12 cellular contexts compared by ENCODE assay signal in genomic region chr17:80984749-80985148, GRCh38. TPM values are rescaled to one million over a fixed set of nuclear protein-coding genes. Genes with fewer than 3 reads are reported as not detected.
DNase-seq lines count a peak whose midpoint lies in the region; ATAC-seq and TF ChIP-seq lines count a peak whose summit lies in the region.
"Had no signal": no experiment of that assay in that cellular context is flagged by ENCODE, and none has a peak within 500 bp of the region (broad histone marks: within the 10 kb centered on the region; RNA-seq: fewer than 3 reads in every experiment).

No MANE protein-coding gene starts in this region.

- no peak overlapping the region for H3K27ac ChIP-seq in dorsolateral prefrontal cortex

- H3K9me3 Mint-ChIP-seq in activated naive CD8-positive, alpha-beta T cell treated with anti-CD3 and anti-CD28 coated beads, Interleukin-2, amount 50 U/mL, for 24 hours = no peaks in the 10 kb centered on the region
- H3K9me3 Mint-ChIP-seq: central memory CD8-positive, alpha-beta T cell had no signal

- no peak overlapping the region for H3K27ac Mint-ChIP-seq in activated naive CD8-positive, alpha-beta T cell treated with anti-CD3 and anti-CD28 coated beads, Interleukin-2, amount 50 U/mL, for 24 hours

- TF ChIP-seq CTCF in foreskin fibroblast (IDR thresholded peaks at IDR 0.05; ENCODE audit: low read depth, low read length) (peak; percentile 43), dorsolateral prefrontal cortex (IDR thresholded peaks at IDR 0.05 in 54 of 56, conservative IDR thresholded peaks at IDR 0.05 in 2 of 56; ENCODE audit: low read depth in 1 of 56, partially characterized antibody in 56 of 56) (no peak)

- DNase-seq in GM04503 (ENCODE audit: low read depth) (peak; percentile 95), SW480 (ENCODE audit: low spot score) (peak; percentile 34), foreskin fibroblast (peak; percentile 89 to 92), skeletal muscle cell (ENCODE audit: low read depth) (peak; percentile 70), DMS53 treated with DMSO at 0.1 percent for 48 hours (lab: John Stamatoyannopoulos, UW; ENCODE audit: unreplicated experiment) (no peak), dorsolateral prefrontal cortex (no peak)
- no peak for DNase-seq in stimulated activated naive CD4-positive, alpha-beta T cell treated with Interleukin-2 at 50 U/mL for 16 hours (lab: John Stamatoyannopoulos, UW)
- no peak for DNase-seq in activated naive CD8-positive, alpha-beta T cell treated with anti-CD3 and anti-CD28 coated beads, Interleukin-2, amount 50 U/mL, for 24 hours
- DNase-seq: activated CD4-positive, alpha-beta T cell treated with anti-CD3 and anti-CD28 coated beads for 48 hours; kidney glomerular epithelial cell; NCI-H748 treated with DMSO at 0.1 percent for 48 hours had no signal

- ATAC-seq in activated naive CD8-positive, alpha-beta T cell treated with anti-CD3 and anti-CD28 coated beads, Interleukin-2, amount 50 U/mL, for 24 hours = no peak

- H3K4me1 Mint-ChIP-seq in activated naive CD8-positive, alpha-beta T cell treated with anti-CD3 and anti-CD28 coated beads, Interleukin-2, amount 50 U/mL, for 24 hours = peaks cover 16% of the 10 kb centered on the region

- H3K4me3 ChIP-seq in foreskin fibroblast (ENCODE audit: low read depth in 1 of 2, low read length in 2 of 2) (no peak overlapping the region), skeletal muscle cell (ENCODE audit: low read depth, low read length) (no peak overlapping the region), dorsolateral prefrontal cortex (no peak overlapping the region)

- no peaks in the 10 kb centered on the region for H3K36me3 Mint-ChIP-seq in activated naive CD8-positive, alpha-beta T cell treated with anti-CD3 and anti-CD28 coated beads, Interleukin-2, amount 50 U/mL, for 24 hours (ENCODE audit: low read depth)

- intact Hi-C loops in dorsolateral prefrontal cortex (cut with DNase I) = loop anchor here in 1 of 2 donors (5.0 kb wide), 1 partner anchor 557 kb away; no protein-coding TSS in a partner anchor

- no peak overlapping the region for H3K4me3 Mint-ChIP-seq in activated naive CD8-positive, alpha-beta T cell treated with anti-CD3 and anti-CD28 coated beads, Interleukin-2, amount 50 U/mL, for 24 hours
- H3K4me3 Mint-ChIP-seq: central memory CD8-positive, alpha-beta T cell had no signal

- peaks cover 12% of the 10 kb centered on the region for H3K27me3 Mint-ChIP-seq in activated naive CD8-positive, alpha-beta T cell treated with anti-CD3 and anti-CD28 coated beads, Interleukin-2, amount 50 U/mL, for 24 hours

- peaks cover 0 to under 1% (median 0%) of the 10 kb centered on the region in 45 donors for H3K27me3 ChIP-seq in dorsolateral prefrontal cortex

RNA-seq across cellular contexts. Expression of gene CHMP6, which starts 6.9 kb away (rescaled TPM):
- total RNA-seq in dorsolateral prefrontal cortex = 10 to 100 TPM; 15.4 to 33.4 (median 22.0) TPM

RNA-seq across cellular contexts. Expression of gene BAIAP2, which starts 50.2 kb away (rescaled TPM):
- total RNA-seq in dorsolateral prefrontal cortex = 100 to 1,000 TPM; 104 to 353 (median 235) TPM

Comparison
In these comparisons a context has a peak if more than half of its experiments do, and no peak if none do; other contexts are left out.
1. DNase-seq: peak in GM04503 (single experiment), SW480 (single experiment), foreskin fibroblast (2 of 2) and skeletal muscle cell (single experiment); none in DMS53 treated with DMSO at 0.1 percent for 48 hours (single experiment), stimulated activated naive CD4-positive, alpha-beta T cell treated with Interleukin-2 at 50 U/mL for 16 hours (single experiment), activated naive CD8-positive, alpha-beta T cell treated with anti-CD3 and anti-CD28 coated beads, Interleukin-2, amount 50 U/mL, for 24 hours (single experiment) and dorsolateral prefrontal cortex (0 of 10).